ENCODE assay signal across 32 cellular contexts in the genomic region with DNA sequence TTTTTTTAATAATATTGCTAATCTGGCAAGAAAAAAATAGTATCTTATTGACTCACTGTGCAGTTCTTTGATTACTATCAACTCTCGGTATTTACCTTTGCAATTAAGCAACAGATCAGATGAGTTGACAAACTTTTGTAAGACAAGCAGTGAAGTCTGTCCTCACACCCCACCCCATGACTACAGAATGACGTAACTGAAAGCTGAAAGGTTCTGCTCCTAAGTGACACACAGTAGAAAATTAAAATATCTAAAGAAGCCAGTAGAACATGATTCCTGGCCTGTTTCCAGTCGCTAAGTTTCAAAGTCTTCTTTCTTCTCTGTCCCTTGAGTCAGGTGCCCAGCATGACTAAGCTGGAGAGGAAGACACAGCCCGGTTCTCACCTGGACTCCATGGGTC.
DNase-seq lines count a peak whose midpoint lies in the region; ATAC-seq and TF ChIP-seq lines count a peak whose summit lies in the region.
"Had no signal": no experiment of that assay in that cellular context is flagged by ENCODE, and none has a peak within 500 bp of the region (broad histone marks: within the 10 kb centered on the region; RNA-seq: fewer than 3 reads in every experiment).

No MANE protein-coding gene starts in this region.

- no peak for TF ChIP-seq POLR2A in esophagus squamous epithelium (IDR thresholded peaks at IDR 0.05)

- TF ChIP-seq CTCF in RWPE2 (IDR thresholded peaks at IDR 0.05; ENCODE audit: poor library complexity, severe bottlenecking) (no peak), fibroblast of villous mesenchyme (IDR thresholded peaks at IDR 0.05; ENCODE audit: insufficient read depth, low read depth, low read length) (no peak), esophagus squamous epithelium (IDR thresholded peaks at IDR 0.05) (no peak)

- intact Hi-C loops in esophagus squamous epithelium (cut with DNase I): no loop called here

- DNase-seq in NCI-H2107 treated with DMSO at 0.1 percent for 48 hours (lab: John Stamatoyannopoulos, UW; ENCODE audit: unreplicated experiment) (peak; percentile 33), NCI-H2107 (lab: John Stamatoyannopoulos, UW) (no peak), RWPE2 (ENCODE audit: low spot score) (no peak), fibroblast of villous mesenchyme (ENCODE audit: low read depth) (peak; percentile 27), renal cortical epithelial cell (ENCODE audit: low read depth) (peak; percentile 19), esophagus squamous epithelium (lab: John Stamatoyannopoulos, UW) (no peak), activated T-cell treated with anti-CD3 and anti-CD28 coated beads for 4 hours (no peak)
- no peak for DNase-seq in activated naive CD4-positive, alpha-beta T cell (lab: John Stamatoyannopoulos, UW)
- DNase-seq: 8988T; activated CD4-positive, alpha-beta T cell treated with anti-CD3 and anti-CD28 coated beads, Interleukin-2, amount 50 U/mL, for 48 hours; activated CD4-positive, CD25-positive, alpha-beta regulatory T cell; activated CD8-positive, alpha-beta memory T cell treated with anti-CD3 and anti-CD28 coated beads, Interleukin-2, amount 50 U/mL, for 48 hours; activated naive CD4-positive, alpha-beta T cell treated with anti-CD3 and anti-CD28 coated beads, Interleukin-2, amount 50 U/mL, for 16 hours; body of pancreas; CD4-positive, alpha-beta T cell; cerebellar nuclear complex; DND-41; GM23248; hippocampal formation; KG1; mesenchymal stem cell; MM.1S; NCI-H1417 treated with DMSO at 0.1 percent for 48 hours; NCI-H2029 treated with DMSO at 0.1 percent for 48 hours; NCI-H345; ovary; retina; stimulated activated CD4-positive, alpha-beta T cell treated with anti-CD3 and anti-CD28 coated beads, Interleukin-1b, Interleukin-23, amount 100 ng/mL, for 48 hours; stimulated activated naive CD4-positive, alpha-beta T cell treated with Interleukin-2 at 50 U/mL for 16 hours; T-helper 1 cell had no signal

- H3K27ac ChIP-seq in RWPE2 (ENCODE audit: poor library complexity, severe bottlenecking): no peak overlapping the region
- peak overlapping the region in 1 of 4 donors; percentile 11 for H3K27ac ChIP-seq in esophagus squamous epithelium
- H3K27ac ChIP-seq: body of pancreas, GM23248, ovary, SK-N-MC, suprapubic skin had no signal

- ATAC-seq in RWPE2 (ENCODE audit: low read depth): peak; percentile 62; the same call in 2 of the 3 replicates
- ATAC-seq: body of pancreas had no signal

- 69 to 86% methylated on average over 4 of the region's 4 CpGs for WGBS in esophagus squamous epithelium, 2 donors

- H3K36me3 ChIP-seq in RWPE2 (ENCODE audit: low read depth) (peaks cover 82% of the 10 kb centered on the region), esophagus squamous epithelium (peaks cover 0 to 50% (median 0%) of the 10 kb centered on the region in 3 donors)
- H3K36me3 ChIP-seq: ovary had no signal

- H3K27me3 ChIP-seq in RWPE2 (ENCODE audit: insufficient read depth, poor library complexity, severe bottlenecking): no peaks in the 10 kb centered on the region
- no peaks in the 10 kb centered on the region for H3K27me3 ChIP-seq in esophagus squamous epithelium
- H3K27me3 ChIP-seq: body of pancreas, ovary, suprapubic skin had no signal

- H3K4me3 ChIP-seq in RWPE2 (ENCODE audit: severe bottlenecking) (no peak overlapping the region), fibroblast of villous mesenchyme (ENCODE audit: low read depth, low read length) (no peak overlapping the region), esophagus squamous epithelium (no peak overlapping the region)
- H3K4me3 ChIP-seq: body of pancreas, GM23248, ovary, SK-N-MC, suprapubic skin had no signal

- no peaks in the 10 kb centered on the region for H3K9me3 ChIP-seq in RWPE2 (ENCODE audit: severe bottlenecking)
- H3K9me3 ChIP-seq in esophagus squamous epithelium: no peaks in the 10 kb centered on the region
- H3K9me3 ChIP-seq: body of pancreas, ovary, suprapubic skin had no signal

- H3K4me1 ChIP-seq in RWPE2 (ENCODE audit: insufficient read depth, poor library complexity, severe bottlenecking) (no peaks in the 10 kb centered on the region), esophagus squamous epithelium (no peaks in the 10 kb centered on the region)
- H3K4me1 ChIP-seq: body of pancreas, suprapubic skin had no signal

Comparison
In these comparisons a context has a peak if more than half of its experiments do, and no peak if none do; other contexts are left out.
1. DNase-seq: peak in NCI-H2107 treated with DMSO at 0.1 percent for 48 hours (single experiment), fibroblast of villous mesenchyme (single experiment) and renal cortical epithelial cell (single experiment); none in NCI-H2107 (single experiment), RWPE2 (single experiment), activated naive CD4-positive, alpha-beta T cell (0 of 4), esophagus squamous epithelium (single experiment) and activated T-cell treated with anti-CD3 and anti-CD28 coated beads for 4 hours (single experiment).